10 cellular contexts compared by ENCODE assay signal in the genomic region with DNA sequence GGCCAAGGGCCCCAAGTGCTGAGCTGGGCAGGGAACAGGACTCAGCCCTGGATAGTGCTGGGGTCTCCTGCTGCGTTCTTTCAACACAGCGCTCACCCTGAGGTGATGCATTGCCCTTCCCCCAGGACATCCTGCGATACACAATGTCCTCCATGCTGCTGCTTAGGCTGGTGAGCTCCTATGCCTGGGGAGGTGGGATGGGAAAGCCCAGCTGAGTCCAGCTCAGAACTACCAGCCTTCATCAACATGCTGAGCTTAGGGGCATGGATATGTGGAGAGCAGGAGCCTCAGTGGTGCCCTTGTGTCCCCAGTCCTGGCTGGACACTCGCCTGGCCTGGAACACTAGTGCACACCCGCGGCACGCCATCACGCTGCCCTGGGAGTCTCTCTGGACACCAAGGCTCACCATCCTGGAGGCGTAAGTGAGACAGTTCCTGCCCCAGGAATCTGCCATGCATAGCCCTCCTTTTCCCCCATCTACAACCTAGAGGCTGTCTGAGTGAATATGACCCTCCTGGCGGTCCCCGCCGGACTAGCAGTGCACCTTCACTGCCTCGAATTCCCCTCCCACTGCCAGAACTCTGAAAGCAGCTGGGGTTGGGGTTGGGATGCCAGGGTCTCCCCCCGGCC. TPM values are rescaled to one million over a fixed set of nuclear protein-coding genes. Genes with fewer than 3 reads are reported as not detected.
DNase-seq lines count a peak whose midpoint lies in the region; ATAC-seq, FAIRE-seq and TF ChIP-seq lines count a peak whose summit lies in the region.
"Had no signal": no experiment of that assay in that cellular context is flagged by ENCODE, and none has a peak within 500 bp of the region (broad histone marks: within the 10 kb centered on the region; RNA-seq: fewer than 3 reads in every experiment).

No MANE protein-coding gene starts in this region.

- no peak for TF ChIP-seq CTCF in CD4-positive, alpha-beta T cell (IDR thresholded peaks at IDR 0.05)
- peak; percentile 5 for TF ChIP-seq CTCF in kidney (IDR thresholded peaks at IDR 0.05; ENCODE audit: borderline replicate concordance, extremely low read depth, insufficient read depth)

- peak; percentile 35 for ATAC-seq in CD4-positive, alpha-beta T cell (ENCODE audit: poor library complexity)
- no peak for ATAC-seq in GM18868 (IDR thresholded peaks at IDR 0.05; ENCODE audit: unreplicated experiment)
- no peak for ATAC-seq in HG03571 (IDR thresholded peaks at IDR 0.05; ENCODE audit: unreplicated experiment)

- no peak overlapping the region for H3K27ac ChIP-seq in CD4-positive, alpha-beta T cell (ENCODE audit: low read depth, low read length)
- H3K27ac ChIP-seq in SK-N-MC (no peak overlapping the region), kidney (ENCODE audit: low read depth in 2 of 2, low read length in 2 of 2) (no peak overlapping the region)
- H3K27ac ChIP-seq: GM23248 had no signal

- H3K4me3 ChIP-seq in SK-N-MC (peak overlapping the region; percentile 51), kidney (ENCODE audit: low read length in 2 of 2) (no peak overlapping the region)
- H3K4me3 ChIP-seq: GM23248 had no signal

- POLR2A ChIA-PET in CD4-positive, alpha-beta T cell (lab: Charles Lee), result interaction anchor here (0.9 to 1.9 kb wide), 4 partner anchors 11 to 101 kb away, joined by 3 to 13 read pairs (median 4); partner anchors contain the start of genes ACOX1 and TEN1

- FAIRE-seq in kidney (lab: Jason Lieb, UNC), result no peak

- intact Hi-C loops in CD4-positive, alpha-beta T cell (cut with DNase I, micrococcal nuclease), result no loop called here
- intact Hi-C loops in kidney (cut with DNase I), result no loop called here

- no peaks in the 10 kb centered on the region for H3K9me3 Mint-ChIP-seq in CD4-positive, alpha-beta T cell

- H3K4me1 ChIP-seq in kidney (ENCODE audit: control insufficient read depth in 1 of 2, insufficient read depth in 1 of 2, low read depth in 1 of 2, low read length in 2 of 2), result peaks cover 4 to 21% of the 10 kb centered on the region in 2 donors

- H3K9me3 ChIP-seq in CD4-positive, alpha-beta T cell (ENCODE audit: control insufficient read depth, low read length), result no peaks in the 10 kb centered on the region
- H3K9me3 ChIP-seq in SK-N-MC (ENCODE audit: low read depth, low read length), result no peaks in the 10 kb centered on the region
- no peaks in the 10 kb centered on the region for H3K9me3 ChIP-seq in kidney (ENCODE audit: control insufficient read depth in 1 of 2, low read length in 2 of 2)

- H3K4me1 Mint-ChIP-seq in CD4-positive, alpha-beta T cell (ENCODE audit: low read depth), result peaks cover 47% of the 10 kb centered on the region

- peak overlapping the region; percentile 30 for H3K4me3 Mint-ChIP-seq in CD4-positive, alpha-beta T cell

- H3K27me3 Mint-ChIP-seq in CD4-positive, alpha-beta T cell, result peaks cover 31% of the 10 kb centered on the region

- peaks cover 7% of the 10 kb centered on the region for H3K36me3 Mint-ChIP-seq in CD4-positive, alpha-beta T cell (ENCODE audit: low read depth)

- peak overlapping the region; percentile 58 for H3K27ac Mint-ChIP-seq in CD4-positive, alpha-beta T cell

- H3K36me3 ChIP-seq in SK-N-MC (ENCODE audit: insufficient read depth, low read length) (peaks cover 8% of the 10 kb centered on the region; the same call in 1 of the 2 replicates), kidney (ENCODE audit: control insufficient read depth in 1 of 2, insufficient read depth in 2 of 2, low read length in 2 of 2) (peaks cover under 1 to 10% of the 10 kb centered on the region in 2 donors)

- H3K9ac ChIP-seq in SK-N-MC (ENCODE audit: insufficient read length), result no peak overlapping the region
- no peak overlapping the region for H3K9ac ChIP-seq in kidney (ENCODE audit: low read length in 2 of 2)
- H3K9ac ChIP-seq: GM23248 had no signal

- DNase-seq in CD4-positive, alpha-beta T cell, result no peak
- DNase-seq in ELF-1 (ENCODE audit: low read depth, low spot score) (peak; percentile 64), SK-N-MC (ENCODE audit: low read depth, low spot score) (no peak), kidney (peak; percentile 23)
- DNase-seq in activated CD4-positive, alpha-beta T cell treated with anti-CD3 and anti-CD28 coated beads, Interleukin-2, amount 50 U/mL, for 4 hours, result no peak
- DNase-seq: cerebellar nuclear complex, GM23248 had no signal

- peaks cover 22% of the 10 kb centered on the region for H3K27me3 ChIP-seq in CD4-positive, alpha-beta T cell (ENCODE audit: control insufficient read depth, insufficient read depth, low read length)

- CTCF ChIA-PET in CD4-positive, alpha-beta T cell (lab: Charles Lee), result interaction anchor here (0.6 to 1.6 kb wide), 5 partner anchors 13 to 200 kb away, joined by 3 to 4 read pairs (median 3); no protein-coding TSS in a partner anchor

RNA-seq across cellular contexts. Expression of gene ZACN, which starts 0.7 kb away (rescaled TPM):
- total RNA-seq in CD4-positive, alpha-beta T cell, result under 1 TPM; 0.69 to 0.98 TPM
- total RNA-seq in kidney, result 0.22 TPM
- polyA plus RNA-seq in kidney (ENCODE audit: insufficient read depth, low read depth, low replicate concordance), result not detected
- total RNA-seq: glomerular endothelial cell, GM23248 had no signal

RNA-seq across cellular contexts. Expression of gene GALR2, which starts 5.1 kb away (rescaled TPM):
- 1 to 10 TPM in 1 of 2 experiments, under 1 TPM in 1; 0.59 to 1.0 TPM for total RNA-seq in CD4-positive, alpha-beta T cell
- total RNA-seq in kidney, result not detected
- not detected for polyA plus RNA-seq in kidney (ENCODE audit: insufficient read depth, low read depth, low replicate concordance)
- total RNA-seq: glomerular endothelial cell, GM23248 had no signal

RNA-seq across cellular contexts. Expression of gene SRP68, which starts 7.4 kb away (rescaled TPM):
- 100 to 1,000 TPM; 106 to 108 TPM for total RNA-seq in CD4-positive, alpha-beta T cell
- total RNA-seq in kidney, result 68.1 TPM
- polyA plus RNA-seq in kidney (ENCODE audit: insufficient read depth, low read depth, low replicate concordance), result 52.7 TPM

RNA-seq across cellular contexts. Expression of gene EXOC7, which starts 23.9 kb away (rescaled TPM):
- total RNA-seq in CD4-positive, alpha-beta T cell, result 10 to 100 TPM; 88.1 to 90.6 TPM
- total RNA-seq in kidney, result 143 TPM
- 83.2 TPM for polyA plus RNA-seq in kidney (ENCODE audit: insufficient read depth, low read depth, low replicate concordance)

RNA-seq across cellular contexts. Expression of gene EVPL, which starts 52.6 kb away (rescaled TPM):
- total RNA-seq in CD4-positive, alpha-beta T cell, result under 1 TPM; 0.14 to 0.38 TPM
- 23.5 TPM for total RNA-seq in kidney
- 11.1 TPM for polyA plus RNA-seq in kidney (ENCODE audit: insufficient read depth, low read depth, low replicate concordance)
- total RNA-seq: GM23248 had no signal
- polyA plus RNA-seq: GM23248 had no signal

Comparison
In these comparisons a context has a peak if more than half of its experiments do, and no peak if none do; other contexts are left out.
1. DNase-seq: peak in ELF-1 (single experiment) and kidney (single experiment); none in CD4-positive, alpha-beta T cell (0 of 10), SK-N-MC (single experiment) and activated CD4-positive, alpha-beta T cell treated with anti-CD3 and anti-CD28 coated beads, Interleukin-2, amount 50 U/mL, for 4 hours (0 of 2).